In the genomic region with DNA sequence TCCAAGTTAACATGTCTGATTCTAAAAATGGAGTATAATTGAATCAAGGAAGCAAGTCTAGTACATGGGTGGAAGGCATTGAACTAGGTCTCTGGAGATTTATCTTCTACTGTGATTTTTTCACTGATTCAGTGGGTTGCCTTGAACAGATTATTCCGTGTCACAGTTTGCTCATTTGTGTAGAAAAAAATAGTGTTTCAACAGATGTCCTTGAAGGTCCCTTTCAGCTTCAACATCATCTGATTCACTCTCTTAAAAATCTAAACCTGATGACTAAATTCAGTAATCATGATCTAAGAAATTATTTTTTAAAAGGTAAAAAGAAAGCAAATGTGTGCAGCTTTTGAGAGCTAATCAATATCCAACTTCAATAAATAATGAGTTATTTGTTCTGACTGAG, we compare ENCODE assay signal across 28 cellular contexts.
"Had no signal": no experiment of that assay in that cellular context is flagged by ENCODE, and none has a peak within 500 bp of the region (broad histone marks: within the 10 kb centered on the region; RNA-seq: fewer than 3 reads in every experiment).

No MANE protein-coding gene starts in this region.

- H3K27ac Mint-ChIP-seq: activated CD4-positive, alpha-beta memory T cell treated with anti-CD3 and anti-CD28 coated beads, Interleukin-2, amount 10 ng/mL, durations not matched to agents 7 days and 5 days; activated naive CD4-positive, alpha-beta T cell treated with anti-CD3 and anti-CD28 coated beads, Interleukin-2, amount 10 ng/mL, durations not matched to agents 7 days and 5 days; activated naive CD8-positive, alpha-beta T cell treated with anti-CD3 and anti-CD28 coated beads, Interleukin-2, amount 10 ng/mL, durations not matched to agents 7 days and 5 days; activated T-cell treated with anti-CD3 and anti-CD28 coated beads, Interleukin-2, amount 50 U/mL, for 24 hours; activated T-cell treated with anti-CD3 and anti-CD28 coated beads, Interleukin-2, amount 50 U/mL, for 72 hours; dendritic cell treated with granulocyte-macrophage colony-stimulating factor and Interleukin-4, amounts not matched to agents 40 ng/mL and 50 ng/mL, for 4 days; endodermal cell had no signal

- H3K4me3 Mint-ChIP-seq: activated CD4-positive, alpha-beta memory T cell treated with anti-CD3 and anti-CD28 coated beads, Interleukin-2, amount 10 ng/mL, durations not matched to agents 7 days and 5 days; activated naive CD4-positive, alpha-beta T cell treated with anti-CD3 and anti-CD28 coated beads, Interleukin-2, amount 10 ng/mL, durations not matched to agents 7 days and 5 days; activated naive CD8-positive, alpha-beta T cell treated with anti-CD3 and anti-CD28 coated beads, Interleukin-2, amount 10 ng/mL, durations not matched to agents 7 days and 5 days; activated T-cell treated with anti-CD3 and anti-CD28 coated beads, Interleukin-2, amount 50 U/mL, for 24 hours; activated T-cell treated with anti-CD3 and anti-CD28 coated beads, Interleukin-2, amount 50 U/mL, for 72 hours; central memory CD8-positive, alpha-beta T cell; dendritic cell treated with granulocyte-macrophage colony-stimulating factor and Interleukin-4, amounts not matched to agents 40 ng/mL and 50 ng/mL, for 4 days; endodermal cell had no signal

- H3K27me3 ChIP-seq: brain microvascular endothelial cell, foreskin keratinocyte, gastrocnemius medialis, heart left ventricle had no signal

- H3K36me3 Mint-ChIP-seq: activated naive CD4-positive, alpha-beta T cell treated with anti-CD3 and anti-CD28 coated beads, Interleukin-2, amount 10 ng/mL, durations not matched to agents 7 days and 5 days; activated naive CD4-positive, alpha-beta T cell treated with anti-CD3 and anti-CD28 coated beads, Interleukin-2, amount 50 U/mL, for 72 hours; activated naive CD8-positive, alpha-beta T cell treated with anti-CD3 and anti-CD28 coated beads, Interleukin-2, amount 10 ng/mL, durations not matched to agents 7 days and 5 days had no signal

- ATAC-seq: esophagus mucosa, foreskin keratinocyte, gastrocnemius medialis, heart left ventricle had no signal

- H3K9me3 ChIP-seq: gastrocnemius medialis had no signal

- FAIRE-seq: astrocyte, bronchial epithelial cell had no signal

- H3K27ac ChIP-seq: brain microvascular endothelial cell, coronary artery, dorsolateral prefrontal cortex, foreskin keratinocyte, gastrocnemius medialis, heart left ventricle had no signal

- H3K4me1 Mint-ChIP-seq: activated CD4-positive, alpha-beta memory T cell treated with anti-CD3 and anti-CD28 coated beads, Interleukin-2, amount 10 ng/mL, durations not matched to agents 7 days and 5 days; activated naive CD4-positive, alpha-beta T cell treated with anti-CD3 and anti-CD28 coated beads, Interleukin-2, amount 10 ng/mL, durations not matched to agents 7 days and 5 days; activated naive CD8-positive, alpha-beta T cell treated with anti-CD3 and anti-CD28 coated beads, Interleukin-2, amount 10 ng/mL, durations not matched to agents 7 days and 5 days; central memory CD8-positive, alpha-beta T cell; endodermal cell had no signal

- H3K4me1 ChIP-seq: foreskin keratinocyte, gastrocnemius medialis, heart left ventricle had no signal

- H3K27me3 Mint-ChIP-seq: activated CD4-positive, alpha-beta memory T cell treated with anti-CD3 and anti-CD28 coated beads, Interleukin-2, amount 10 ng/mL, durations not matched to agents 7 days and 5 days; activated naive CD4-positive, alpha-beta T cell treated with anti-CD3 and anti-CD28 coated beads, Interleukin-2, amount 10 ng/mL, durations not matched to agents 7 days and 5 days; activated naive CD8-positive, alpha-beta T cell treated with anti-CD3 and anti-CD28 coated beads, Interleukin-2, amount 10 ng/mL, durations not matched to agents 7 days and 5 days; central memory CD8-positive, alpha-beta T cell; dendritic cell treated with granulocyte-macrophage colony-stimulating factor and Interleukin-4, amounts not matched to agents 40 ng/mL and 50 ng/mL, for 4 days had no signal

- H3K9me3 Mint-ChIP-seq: activated CD4-positive, alpha-beta memory T cell treated with anti-CD3 and anti-CD28 coated beads, Interleukin-2, amount 10 ng/mL, durations not matched to agents 7 days and 5 days; activated naive CD4-positive, alpha-beta T cell treated with anti-CD3 and anti-CD28 coated beads, Interleukin-2, amount 10 ng/mL, durations not matched to agents 7 days and 5 days; activated naive CD8-positive, alpha-beta T cell treated with anti-CD3 and anti-CD28 coated beads, Interleukin-2, amount 10 ng/mL, durations not matched to agents 7 days and 5 days; activated T-cell treated with anti-CD3 and anti-CD28 coated beads, Interleukin-2, amount 50 U/mL, for 24 hours; activated T-cell treated with anti-CD3 and anti-CD28 coated beads, Interleukin-2, amount 50 U/mL, for 72 hours; central memory CD8-positive, alpha-beta T cell; endodermal cell had no signal

- H3K4me3 ChIP-seq: coronary artery, dorsolateral prefrontal cortex, gastrocnemius medialis, heart left ventricle had no signal

- DNase-seq: activated CD4-positive, alpha-beta memory T cell treated with anti-CD3 and anti-CD28 coated beads, Interleukin-2, amount 10 ng/mL, durations not matched to agents 7 days and 5 days; activated CD4-positive, alpha-beta T cell treated with anti-CD3 and anti-CD28 coated beads for 48 hours; activated CD4-positive, alpha-beta T cell treated with anti-CD3 and anti-CD28 coated beads, Interleukin-2, amount 50 U/mL, for 4 hours; activated CD4-positive, CD25-positive, alpha-beta regulatory T cell; activated CD8-positive, alpha-beta memory T cell treated with anti-CD3 and anti-CD28 coated beads, Interleukin-2, amount 50 U/mL, for 48 hours; activated gamma-delta T cell; activated naive CD4-positive, alpha-beta T cell; activated naive CD4-positive, alpha-beta T cell treated with anti-CD3 and anti-CD28 coated beads, Interleukin-2, amount 10 ng/mL, durations not matched to agents 7 days and 5 days; activated naive CD8-positive, alpha-beta T cell treated with anti-CD3 and anti-CD28 coated beads, Interleukin-2, amount 10 ng/mL, durations not matched to agents 7 days and 5 days; activated T-cell treated with anti-CD3 and anti-CD28 coated beads for 4 hours; activated T-cell treated with anti-CD3 and anti-CD28 coated beads, Interleukin-2, amount 50 U/mL, for 24 hours; activated T-cell treated with anti-CD3 and anti-CD28 coated beads, Interleukin-2, amount 50 U/mL, for 72 hours; amniotic stem cell; brain microvascular endothelial cell; dorsolateral prefrontal cortex; effector memory CD4-positive, alpha-beta T cell; endodermal cell; foreskin keratinocyte; gastrocnemius medialis; glutamatergic neuron; heart left ventricle had no signal

- H3K36me3 ChIP-seq: brain microvascular endothelial cell, gastrocnemius medialis, heart left ventricle had no signal
